ENCODE assay signal across 1 cellular context in the genomic region with DNA sequence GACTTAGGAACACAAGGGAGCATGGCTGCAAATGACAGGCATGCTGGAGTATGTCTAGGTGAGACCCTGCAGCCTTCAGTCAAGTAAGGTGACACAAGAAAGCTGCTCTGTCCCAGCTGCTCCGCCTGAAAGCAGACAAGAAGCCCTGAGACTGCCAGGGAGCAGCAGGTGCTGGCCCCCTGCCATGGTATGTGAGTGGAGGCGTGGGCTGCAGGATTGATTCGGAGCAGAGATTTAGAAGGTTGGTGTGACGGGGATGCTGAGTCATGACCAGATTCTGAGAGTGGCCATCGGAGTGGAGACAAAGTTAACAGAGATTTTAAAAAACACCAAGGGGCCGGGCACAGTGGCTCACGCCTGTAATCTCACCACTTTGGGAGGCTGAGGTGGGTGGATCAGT.
TF ChIP-seq lines count a peak whose summit lies in the region.

No MANE protein-coding gene starts in this region.

TF ChIP-seq in SK-N-SH, 30 proteins besides CTCF, POLR2A, EP300 and RAD21 (continued from another document):
- TF ChIP-seq, protein P1, sequence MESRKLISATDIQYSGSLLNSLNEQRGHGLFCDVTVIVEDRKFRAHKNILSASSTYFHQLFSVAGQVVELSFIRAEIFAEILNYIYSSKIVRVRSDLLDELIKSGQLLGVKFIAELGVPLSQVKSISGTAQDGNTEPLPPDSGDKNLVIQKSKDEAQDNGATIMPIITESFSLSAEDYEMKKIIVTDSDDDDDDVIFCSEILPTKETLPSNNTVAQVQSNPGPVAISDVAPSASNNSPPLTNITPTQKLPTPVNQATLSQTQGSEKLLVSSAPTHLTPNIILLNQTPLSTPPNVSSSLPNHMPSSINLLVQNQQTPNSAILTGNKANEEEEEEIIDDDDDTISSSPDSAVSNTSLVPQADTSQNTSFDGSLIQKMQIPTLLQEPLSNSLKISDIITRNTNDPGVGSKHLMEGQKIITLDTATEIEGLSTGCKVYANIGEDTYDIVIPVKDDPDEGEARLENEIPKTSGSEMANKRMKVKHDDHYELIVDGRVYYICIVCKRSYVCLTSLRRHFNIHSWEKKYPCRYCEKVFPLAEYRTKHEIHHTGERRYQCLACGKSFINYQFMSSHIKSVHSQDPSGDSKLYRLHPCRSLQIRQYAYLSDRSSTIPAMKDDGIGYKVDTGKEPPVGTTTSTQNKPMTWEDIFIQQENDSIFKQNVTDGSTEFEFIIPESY (IDR thresholded peaks at IDR 0.05; ENCODE audit: borderline replicate concordance, low read depth), result no peak; the same call in 1 of the 2 replicates
- TF ChIP-seq FOXJ3 (CRISPR knock-in tag; IDR thresholded peaks at IDR 0.05) (no peak), IRF3 (IDR thresholded peaks at IDR 0.05; ENCODE audit: low read depth, low read length) (no peak), PBX3 (IDR thresholded peaks at IDR 0.05) (peak; percentile 73), MXI1 (IDR thresholded peaks at IDR 0.05; ENCODE audit: low read depth, low read length) (no peak), TEAD4 (IDR thresholded peaks at IDR 0.05; ENCODE audit: borderline replicate concordance, insufficient read depth) (no peak; the same call in 1 of the 2 replicates), JUND (IDR thresholded peaks at IDR 0.05) (peak; percentile 63), USF2 (IDR thresholded peaks at IDR 0.05; ENCODE audit: borderline replicate concordance, low read depth, low read length) (no peak), SIN3A (IDR thresholded peaks at IDR 0.05; ENCODE audit: borderline replicate concordance, low read depth, low read length) (0 out of 2 replicates have a peak, but pooled peaks have one; percentile 26), TCF12 (IDR thresholded peaks at IDR 0.05) (peak; percentile 86), REST (IDR thresholded peaks at IDR 0.05; ENCODE audit: low read depth, low read length) (no peak), FOSL2 (IDR thresholded peaks at IDR 0.05; ENCODE audit: borderline replicate concordance, low read depth) (peak; percentile 78; the same call in 1 of the 2 replicates)
TF ChIP-seq in SK-N-SH: peak in this region for 6.
